Comparison of ENCODE assay signal across 23 cellular contexts in genomic region chr6:169391473-169392071, GRCh38.
"Had no signal": no experiment of that assay in that cellular context is flagged by ENCODE, and none has a peak within 500 bp of the region (broad histone marks: within the 10 kb centered on the region; RNA-seq: fewer than 3 reads in every experiment).

No MANE protein-coding gene starts in this region.

- H2AFZ ChIP-seq: hepatocyte had no signal

- H3K4me1 ChIP-seq: esophagus squamous epithelium, foreskin keratinocyte, left ventricle myocardium inferior, lower lobe of right lung, prostate gland, right atrium auricular region, upper lobe of left lung had no signal

- H3K4me3 ChIP-seq: esophagus squamous epithelium, gastroesophageal sphincter, heart left ventricle, hepatocyte, left ventricle myocardium inferior, lower lobe of right lung, prostate gland, right atrium auricular region, thoracic aorta, tibial nerve, upper lobe of left lung had no signal

- H3K4me2 ChIP-seq: hepatocyte had no signal

- H3K79me2 ChIP-seq: hepatocyte had no signal

- ATAC-seq: effector memory CD8-positive, alpha-beta T cell; foreskin keratinocyte; gastroesophageal sphincter; heart left ventricle; left colon; lower lobe of right lung; naive thymus-derived CD8-positive, alpha-beta T cell; sciatic nerve; stimulated activated effector memory CD8-positive, alpha-beta T cell treated with anti-CD3 and anti-CD28 coated beads, Interleukin-12 subunit alpha, Interleukin-12 subunit beta, amount 100 ng/mL, for 72 hours had no signal

- H3K36me3 ChIP-seq: esophagus squamous epithelium, gastroesophageal sphincter, heart left ventricle, left ventricle myocardium inferior, lower lobe of right lung, prostate gland, right atrium auricular region, thoracic aorta, tibial nerve, upper lobe of left lung had no signal

- H3K27me3 ChIP-seq: esophagus squamous epithelium, foreskin keratinocyte, gastroesophageal sphincter, hepatocyte, right atrium auricular region, tibial nerve, upper lobe of left lung had no signal

- DNase-seq: cortex of kidney; effector memory CD8-positive, alpha-beta T cell; erythroblast; esophagus squamous epithelium; foreskin keratinocyte; heart left ventricle; left colon; left ventricle myocardium inferior; lower lobe of right lung; nephron progenitor cell; nucleus accumbens; stimulated activated CD4-positive, alpha-beta T cell treated with anti-CD3 and anti-CD28 coated beads, Interleukin-2, amount 100 ng/mL, for 24 hours; stimulated activated CD4-positive, alpha-beta T cell treated with anti-CD3 and anti-CD28 coated beads, Interleukin-4, amount 100 ng/mL, for 24 hours; upper lobe of left lung had no signal

- H3K27ac ChIP-seq: esophagus squamous epithelium, foreskin keratinocyte, gastroesophageal sphincter, heart left ventricle, hepatocyte, left ventricle myocardium inferior, lower lobe of right lung, prostate gland, right atrium auricular region, thoracic aorta, tibial nerve, upper lobe of left lung had no signal

- H3K9me3 ChIP-seq: esophagus squamous epithelium, gastroesophageal sphincter, lower lobe of right lung, prostate gland, thoracic aorta had no signal
